Comparison of ENCODE assay signal across 25 cellular contexts in the genomic region with DNA sequence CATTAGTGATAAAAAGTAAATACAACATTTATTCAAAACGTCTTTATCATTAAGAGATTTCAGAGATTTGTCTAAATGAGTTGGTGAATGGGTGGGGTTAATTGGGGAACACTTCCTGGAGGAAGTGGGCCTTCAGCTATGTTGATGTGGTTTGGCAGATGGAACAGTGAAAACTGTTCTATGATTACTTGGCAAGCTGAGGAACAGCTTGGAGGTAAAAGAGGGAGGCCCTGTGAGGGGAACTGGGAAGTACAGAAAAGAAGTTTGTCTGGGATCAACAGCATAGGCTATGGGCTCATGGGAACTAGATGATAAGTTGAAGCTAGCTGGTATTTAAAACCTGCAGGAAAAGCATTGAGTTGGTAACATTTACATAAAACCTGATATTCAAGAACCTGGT. TPM values are rescaled to one million over a fixed set of nuclear protein-coding genes. Genes with fewer than 3 reads are reported as not detected.
A peak's percentile ranks its signal among the peaks of the same experiment; 100 is the strongest.
DNase-seq lines count a peak whose midpoint lies in the region; ATAC-seq and TF ChIP-seq lines count a peak whose summit lies in the region.
"Had no signal": no experiment of that assay in that cellular context is flagged by ENCODE, and none has a peak within 500 bp of the region (broad histone marks: within the 10 kb centered on the region; RNA-seq: fewer than 3 reads in every experiment).

No MANE protein-coding gene starts in this region.

- no peak overlapping the region for H3K4me3 ChIP-seq in astrocyte of the spinal cord (ENCODE audit: low read depth, low read length)
- H3K4me3 ChIP-seq: adrenal gland, dorsolateral prefrontal cortex, left ventricle myocardium inferior, pancreas, right atrium auricular region had no signal

- intact Hi-C loops in Right ventricle myocardium superior (cut with DNase I) (no loop called here), Right ventricle myocardium inferior (cut with DNase I) (no loop called here)

- no peak for TF ChIP-seq CTCF in astrocyte of the spinal cord (IDR thresholded peaks at IDR 0.05; ENCODE audit: low read depth, low read length)

- in situ Hi-C loops in astrocyte of the spinal cord (cut with HindIII; ENCODE audit: low sequenced_read_pairs) = no loop called here

- ATAC-seq in Right ventricle myocardium superior (ENCODE audit: poor library complexity) = peak; percentile 39
- ATAC-seq in Right ventricle myocardium inferior = no peak
- ATAC-seq in GM18502 (IDR thresholded peaks at IDR 0.05; ENCODE audit: poor library complexity, unreplicated experiment) = no peak
- ATAC-seq: HCT116; natural killer cell treated with Interleukin-12 subunit alpha and Interleukin-12 subunit beta and Interleukin-15 and Interleukin-18, amount 100 ng/mL, for 72 hours; pancreas had no signal

- no peak for DNase-seq in Right ventricle myocardium superior
- DNase-seq in Right ventricle myocardium inferior (ENCODE audit: missing footprints) = no peak
- DNase-seq in astrocyte of the spinal cord (ENCODE audit: low read depth, low spot score) = peak; percentile 37
- DNase-seq in fibroblast of the conjunctiva (ENCODE audit: low read depth) = peak; percentile 8
- no peak for DNase-seq in T-helper 2 cell
- no peak for DNase-seq in epidermal melanocyte (ENCODE audit: insufficient read length, low spot score)
- DNase-seq in cerebellar nuclear complex (lab: John Stamatoyannopoulos, UW) = no peak
- DNase-seq: activated gamma-delta T cell treated with Interleukin-2 at 50 U/mL for 16 hours; activated T-cell treated with anti-CD3 and anti-CD28 coated beads, Interleukin-2, amount 50 U/mL, for 1 hour; adrenal gland; dorsolateral prefrontal cortex; hippocampal formation; immature natural killer cell; Karpas-422; left ventricle myocardium inferior; MV-4-11; NCI-H1694 treated with DMSO at 0.1 percent for 48 hours; pancreas; stimulated activated CD4-positive, alpha-beta T cell treated with anti-CD3 and anti-CD28 coated beads, Interleukin-12 subunit alpha, Interleukin-12 subunit beta, amount 100 ng/mL, for 4 hours; stimulated activated CD4-positive, alpha-beta T cell treated with anti-CD3 and anti-CD28 coated beads, Interleukin-4, amount 100 ng/mL, for 4 hours; stimulated activated naive CD4-positive, alpha-beta T cell had no signal

RNA-seq across cellular contexts. Expression of a gene that starts 26.0 kb away (rescaled TPM):
- 9.4 TPM for total RNA-seq in Right ventricle myocardium superior
- 9.3 TPM for total RNA-seq in Right ventricle myocardium inferior

RNA-seq across cellular contexts. Expression of a gene that starts 42.8 kb away (rescaled TPM):
- total RNA-seq in Right ventricle myocardium superior (27.5 TPM), Right ventricle myocardium inferior (30.2 TPM)
- total RNA-seq: natural killer cell treated with Interleukin-12 subunit alpha and Interleukin-12 subunit beta and Interleukin-15 and Interleukin-18, amount 100 ng/mL, for 72 hours had no signal

Comparison
In these comparisons a context has a peak if more than half of its experiments do, and no peak if none do; other contexts are left out.
1. DNase-seq: peak in astrocyte of the spinal cord (single experiment) and fibroblast of the conjunctiva (single experiment); none in Right ventricle myocardium superior (single experiment), Right ventricle myocardium inferior (single experiment), T-helper 2 cell (0 of 5), epidermal melanocyte (single experiment) and cerebellar nuclear complex (0 of 2).